Comparison of ENCODE assay signal across 16 cellular contexts in genomic region chr1:94462606-94463005, GRCh38.
"Had no signal": no experiment of that assay in that cellular context is flagged by ENCODE, and none has a peak within 500 bp of the region (broad histone marks: within the 10 kb centered on the region; RNA-seq: fewer than 3 reads in every experiment).

No MANE protein-coding gene starts in this region.

- H3K27ac ChIP-seq: cardiac muscle cell, SJSA1, skin epidermis, testis had no signal

- ATAC-seq: activated CD4-positive, CD25-positive, alpha-beta regulatory T cell treated with anti-CD3 and anti-CD28 coated beads, Interleukin-2, amount 50 U/mL, for 24 hours; esophagus mucosa had no signal

- H3K27ac Mint-ChIP-seq: activated naive CD4-positive, alpha-beta T cell treated with anti-CD3 and anti-CD28 coated beads for 36 hours; activated T-helper 2 cell treated with anti-CD3 and anti-CD28 coated beads, Interferon-gamma antibody, Interleukin-2, Interleukin-4, amounts not matched to agents 10 μg/mL and 5 μg/mL and 100 μg/mL, durations not matched to agents 14 hours and 24 hours and 36 hours; stimulated activated naive CD8-positive, alpha-beta T cell treated with anti-CD3 and anti-CD28 coated beads, Interleukin-15, Interleukin-2, amounts not matched to agents 100 ng/mL and 50 ng/mL, for 24 hours had no signal

- H3K9me3 Mint-ChIP-seq: activated naive CD4-positive, alpha-beta T cell treated with anti-CD3 and anti-CD28 coated beads for 36 hours; activated T-helper 2 cell treated with anti-CD3 and anti-CD28 coated beads, Interferon-gamma antibody, Interleukin-2, Interleukin-4, amounts not matched to agents 10 μg/mL and 5 μg/mL and 100 μg/mL, durations not matched to agents 14 hours and 24 hours and 36 hours; neural crest cell; stimulated activated naive CD8-positive, alpha-beta T cell treated with anti-CD3 and anti-CD28 coated beads, Interleukin-15, Interleukin-2, amounts not matched to agents 100 ng/mL and 50 ng/mL, for 24 hours had no signal

- DNase-seq: activated CD4-positive, alpha-beta T cell treated with anti-CD3 and anti-CD28 coated beads, Interleukin-2, amount 50 U/mL, for 4 hours; activated naive CD4-positive, alpha-beta T cell treated with anti-CD3 and anti-CD28 coated beads for 36 hours; islet precursor cell; mesendoderm; stimulated activated CD4-positive, alpha-beta T cell treated with anti-CD3 and anti-CD28 coated beads, Interleukin-4, amount 100 ng/mL, for 4 hours; stimulated activated CD8-positive, alpha-beta memory T cell treated with anti-CD3 and anti-CD28 coated beads, Interleukin-4, amount 100 ng/mL, for 48 hours; SW 1271; testis had no signal

- H3K27me3 Mint-ChIP-seq: stimulated activated naive CD8-positive, alpha-beta T cell treated with anti-CD3 and anti-CD28 coated beads, Interleukin-15, Interleukin-2, amounts not matched to agents 100 ng/mL and 50 ng/mL, for 24 hours had no signal

- H3K4me1 Mint-ChIP-seq: neural crest cell had no signal

- H3K9me3 ChIP-seq: SJSA1, testis had no signal

- H3K4me1 ChIP-seq: SJSA1, testis had no signal

- H3K4me3 ChIP-seq: cardiac muscle cell, SJSA1, skin epidermis, testis had no signal

- H3K27me3 ChIP-seq: cardiac muscle cell, SJSA1, testis had no signal

- H3K4me3 Mint-ChIP-seq: activated naive CD4-positive, alpha-beta T cell treated with anti-CD3 and anti-CD28 coated beads for 36 hours; neural crest cell; stimulated activated naive CD8-positive, alpha-beta T cell treated with anti-CD3 and anti-CD28 coated beads, Interleukin-15, Interleukin-2, amounts not matched to agents 100 ng/mL and 50 ng/mL, for 24 hours had no signal
